ENCODE assay signal across 13 cellular contexts in the genomic region with DNA sequence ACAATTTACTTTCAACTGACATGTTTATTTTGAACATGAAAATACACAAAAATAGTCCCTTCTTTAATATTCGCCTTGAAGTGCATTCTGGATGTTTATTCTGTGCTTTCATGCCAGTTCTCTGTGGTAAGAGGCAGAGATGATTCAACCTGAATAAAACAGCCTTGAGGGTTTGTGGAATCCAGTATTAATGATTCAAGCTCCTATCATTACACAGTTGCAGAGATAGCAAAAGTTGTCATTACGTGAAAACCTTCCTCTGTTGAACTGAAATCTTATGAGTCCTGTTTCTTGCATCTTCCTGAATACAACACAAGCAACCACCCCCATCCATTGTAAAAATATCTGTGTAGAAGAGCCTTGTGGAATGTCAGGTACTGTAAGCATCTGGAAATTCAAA.
DNase-seq lines count a peak whose midpoint lies in the region; ATAC-seq, FAIRE-seq and TF ChIP-seq lines count a peak whose summit lies in the region.
"Had no signal": no experiment of that assay in that cellular context is flagged by ENCODE, and none has a peak within 500 bp of the region (broad histone marks: within the 10 kb centered on the region; RNA-seq: fewer than 3 reads in every experiment).

No MANE protein-coding gene starts in this region.

- H3K9ac ChIP-seq in GM23248: no peak overlapping the region

- TF ChIP-seq CTCF in foreskin fibroblast (IDR thresholded peaks at IDR 0.05; ENCODE audit: low read depth, low read length): no peak

- H3K36me3 ChIP-seq in GM23248 (ENCODE audit: low read depth): no peaks in the 10 kb centered on the region

- ATAC-seq in HG02642 (IDR thresholded peaks at IDR 0.05; ENCODE audit: poor library complexity, unreplicated experiment): no peak
- ATAC-seq: activated CD8-positive, alpha-beta T cell treated with anti-CD3 and anti-CD28 coated beads for 36 hours had no signal

- DNase-seq in GM23248 (peak; percentile 88), amniotic epithelial cell (ENCODE audit: low read depth) (peak; percentile 92), foreskin fibroblast (peak; percentile 72 to 85), urothelium cell line (ENCODE audit: low spot score) (peak; percentile 6), pons (ENCODE audit: low spot score) (no peak), cerebellar nuclear complex (lab: John Stamatoyannopoulos, UW) (no peak)
- DNase-seq: activated CD8-positive, alpha-beta T cell treated with anti-CD3 and anti-CD28 coated beads for 36 hours; NCI-H2171 treated with DMSO at 0.1 percent for 48 hours; NK-92 treated with Interleukin-12 subunit alpha and Interleukin-12 subunit beta, amount 100 ng/mL, for 24 hours; stimulated activated CD4-positive, alpha-beta T cell treated with anti-CD3 and anti-CD28 coated beads, Interleukin-1b, Interleukin-23, amount 100 ng/mL, for 48 hours; testis had no signal

- 3 to 6% methylated on average over 2 of the region's 2 CpGs for WGBS in GM23248 (ENCODE audit: low coverage in 1 of 2, low lambda C conversion rate in 2 of 2, missing lambda C conversion rate in 2 of 2), 2 experiments

- in situ Hi-C loops in GM23248 (cut with MboI): no loop called here

- FAIRE-seq in urothelium cell line (lab: Jason Lieb, UNC): no peak
- FAIRE-seq: TTC549 had no signal

- H3F3A ChIP-seq in GM23248 (ENCODE audit: insufficient read depth): peaks cover 23% of the 10 kb centered on the region

- 0 out of 2 replicates have a peak, but pooled peaks cover 5% of the 10 kb centered on the region for H3K9me2 ChIP-seq in GM23248 (ENCODE audit: insufficient read depth)

- H3K4me3 ChIP-seq in GM23248: peak overlapping the region; percentile 32; the same call in 1 of the 2 replicates
- no peak overlapping the region for H3K4me3 ChIP-seq in foreskin fibroblast (ENCODE audit: low read depth in 1 of 2, low read length in 2 of 2)
- H3K4me3 ChIP-seq: testis had no signal

- H2AFZ ChIP-seq in GM23248: no peak overlapping the region

- no peaks in the 10 kb centered on the region for H4K20me1 ChIP-seq in GM23248 (ENCODE audit: insufficient read depth)

- H3K27me3 ChIP-seq in GM23248 (replicated peaks; ENCODE audit: insufficient read depth): no peaks in the 10 kb centered on the region
- H3K27me3 ChIP-seq: testis had no signal

- H3K4me1 ChIP-seq in GM23248 (ENCODE audit: insufficient read depth): peaks cover 40% of the 10 kb centered on the region
- H3K4me1 ChIP-seq: testis had no signal

- H3K27ac ChIP-seq in GM23248: no peak overlapping the region
- H3K27ac ChIP-seq: testis had no signal

- H3K9me3 ChIP-seq in GM23248 (ENCODE audit: low read depth): no peaks in the 10 kb centered on the region
- H3K9me3 ChIP-seq: testis had no signal

- peak overlapping the region; percentile 73 for H3K4me2 ChIP-seq in GM23248 (ENCODE audit: unreplicated experiment)

- H3K79me2 ChIP-seq in GM23248 (ENCODE audit: insufficient read depth): no peaks in the 10 kb centered on the region

Comparison
In these comparisons a context has a peak if more than half of its experiments do, and no peak if none do; other contexts are left out.
1. DNase-seq: peak in GM23248 (single experiment), amniotic epithelial cell (single experiment), foreskin fibroblast (2 of 2) and urothelium cell line (single experiment); none in pons (single experiment) and cerebellar nuclear complex (0 of 2).